Comparison of ENCODE assay signal across 15 cellular contexts in the genomic region with DNA sequence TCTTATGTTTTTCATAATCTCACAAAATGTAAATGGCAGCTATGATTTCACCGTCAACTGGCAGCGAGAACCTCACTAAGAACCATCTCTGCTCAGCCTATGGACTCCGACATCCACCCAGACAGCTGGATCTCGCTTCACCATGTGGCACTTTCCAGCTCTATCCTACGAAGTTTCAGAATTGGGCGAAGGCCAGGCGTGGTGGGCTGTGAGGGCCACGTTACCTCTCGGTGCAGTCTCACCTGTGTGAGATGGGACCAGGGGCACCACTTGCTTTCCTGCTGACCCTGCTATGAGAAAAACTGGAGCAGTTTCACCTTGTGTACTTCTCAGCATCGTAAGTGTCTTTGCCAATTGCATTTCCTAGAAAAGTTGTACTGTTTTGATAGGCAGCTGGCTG. TPM values are rescaled to one million over a fixed set of nuclear protein-coding genes. Genes with fewer than 3 reads are reported as not detected.
DNase-seq lines count a peak whose midpoint lies in the region; ATAC-seq and TF ChIP-seq lines count a peak whose summit lies in the region.
"Had no signal": no experiment of that assay in that cellular context is flagged by ENCODE, and none has a peak within 500 bp of the region (broad histone marks: within the 10 kb centered on the region; RNA-seq: fewer than 3 reads in every experiment).

No MANE protein-coding gene starts in this region.

- H3K36me3 Mint-ChIP-seq in naive thymus-derived CD8-positive, alpha-beta T cell, result no peaks in the 10 kb centered on the region
- peaks cover 2% of the 10 kb centered on the region for H3K36me3 Mint-ChIP-seq in progenitor cell of endocrine pancreas (ENCODE audit: insufficient read depth)

- H3K4me3 Mint-ChIP-seq in naive thymus-derived CD8-positive, alpha-beta T cell, result no peak overlapping the region
- H3K4me3 Mint-ChIP-seq in progenitor cell of endocrine pancreas (ENCODE audit: low read depth), result no peak overlapping the region
- H3K4me3 Mint-ChIP-seq: B cell; CD4-positive, alpha-beta T cell; GM23338 had no signal

- H3K9me3 Mint-ChIP-seq in naive thymus-derived CD8-positive, alpha-beta T cell, result no peaks in the 10 kb centered on the region
- no peaks in the 10 kb centered on the region for H3K9me3 Mint-ChIP-seq in progenitor cell of endocrine pancreas (ENCODE audit: low read depth)
- H3K9me3 Mint-ChIP-seq: CD4-positive, alpha-beta T cell; GM23338 had no signal

- H3K36me3 ChIP-seq in tibial artery, result peaks cover 0 to 28% (median 0%) of the 10 kb centered on the region in 3 donors

- POLR2A ChIA-PET in naive thymus-derived CD8-positive, alpha-beta T cell (lab: Charles Lee), result no interaction called here

- H3K27ac ChIP-seq in coronary artery (no peak overlapping the region), tibial artery (no peak overlapping the region)

- ATAC-seq in left lobe of liver, result no peak
- no peak for ATAC-seq in naive thymus-derived CD8-positive, alpha-beta T cell
- no peak for ATAC-seq in GM19455 (IDR thresholded peaks at IDR 0.05; ENCODE audit: unreplicated experiment)
- ATAC-seq: GM23338 had no signal

- H3K4me1 ChIP-seq in tibial artery, result no peaks in the 10 kb centered on the region

- DNase-seq in coronary artery (ENCODE audit: low spot score), result peak; percentile 63
- peak; percentile 41 for DNase-seq in left lobe of liver (ENCODE audit: low spot score)
- peak; percentile 3 for DNase-seq in posterior vena cava (ENCODE audit: low spot score)
- DNase-seq in tibial artery, result peak; percentile 3 to 5
- no peak for DNase-seq in naive thymus-derived CD8-positive, alpha-beta T cell
- DNase-seq in progenitor cell of endocrine pancreas (ENCODE audit: low spot score, unreplicated experiment), result no peak
- DNase-seq: C1 segment of cervical spinal cord; Calu3; CD4-positive, alpha-beta T cell; DMS79; EL; H7 had no signal

- H3K27ac Mint-ChIP-seq in naive thymus-derived CD8-positive, alpha-beta T cell, result no peak overlapping the region
- H3K27ac Mint-ChIP-seq in progenitor cell of endocrine pancreas, result no peak overlapping the region
- H3K27ac Mint-ChIP-seq: B cell; CD4-positive, alpha-beta T cell; GM23338 had no signal

- no peak overlapping the region for H3K4me3 ChIP-seq in coronary artery
- no peak overlapping the region for H3K4me3 ChIP-seq in tibial artery
- H3K4me3 ChIP-seq: GM23338 had no signal

- H3K27me3 ChIP-seq in tibial artery, result no peaks in the 10 kb centered on the region

- H3K4me1 Mint-ChIP-seq in naive thymus-derived CD8-positive, alpha-beta T cell, result no peaks in the 10 kb centered on the region
- H3K4me1 Mint-ChIP-seq in progenitor cell of endocrine pancreas (ENCODE audit: low read depth), result no peaks in the 10 kb centered on the region
- H3K4me1 Mint-ChIP-seq: B cell, GM23338 had no signal

- H3K27me3 Mint-ChIP-seq in naive thymus-derived CD8-positive, alpha-beta T cell, result peaks cover 0 to 10% (median 2%) of the 10 kb centered on the region in 5 donors
- no peaks in the 10 kb centered on the region for H3K27me3 Mint-ChIP-seq in progenitor cell of endocrine pancreas
- H3K27me3 Mint-ChIP-seq: B cell had no signal

- intact Hi-C loops in posterior vena cava (cut with DNase I) (loop anchor here in 1 of 2 donors (5.0 kb wide), 1 partner anchor 1858 kb away; no protein-coding TSS in a partner anchor), tibial artery (cut with DNase I; ENCODE audit: low total_unique reads) (no loop called here)

- no peaks in the 10 kb centered on the region for H3K9me3 ChIP-seq in tibial artery

- TF ChIP-seq CTCF in coronary artery (IDR thresholded peaks at IDR 0.05), result no peak
- TF ChIP-seq CTCF in tibial artery (IDR thresholded peaks at IDR 0.05), result no peak
- no peak for TF ChIP-seq CTCF in progenitor cell of endocrine pancreas (IDR thresholded peaks at IDR 0.05; ENCODE audit: unreplicated experiment)

RNA-seq across cellular contexts. Expression of a gene that starts 32.3 kb away (rescaled TPM):
- total RNA-seq in left lobe of liver (44.7 TPM), posterior vena cava (1 to 10 TPM; 2.0 to 3.7 TPM), progenitor cell of endocrine pancreas (17.7 and 17.9 TPM in 2 replicates)
- total RNA-seq in naive thymus-derived CD8-positive, alpha-beta T cell, result under 1 TPM in 1 of 2 experiments, not detected in 1; 0.25 TPM
- polyA plus RNA-seq in naive thymus-derived CD8-positive, alpha-beta T cell, result under 1 TPM in 2 of 3 donors, not detected in 1; 0.04 to 0.25 TPM

RNA-seq across cellular contexts. Expression of a gene that starts 32.5 kb away (rescaled TPM):
- total RNA-seq in left lobe of liver (23.2 TPM), posterior vena cava (under 1 TPM; 0.33 to 0.46 TPM), progenitor cell of endocrine pancreas (10.9 and 11.1 TPM in 2 replicates)
- total RNA-seq in naive thymus-derived CD8-positive, alpha-beta T cell, result not detected
- polyA plus RNA-seq in naive thymus-derived CD8-positive, alpha-beta T cell, result under 1 TPM; 0.30 to 0.50 (median 0.49) TPM

Comparison
In these comparisons a context has a peak if more than half of its experiments do, and no peak if none do; other contexts are left out.
1. DNase-seq: peak in coronary artery (single experiment), left lobe of liver (single experiment), posterior vena cava (single experiment) and tibial artery (2 of 2); none in naive thymus-derived CD8-positive, alpha-beta T cell (0 of 10) and progenitor cell of endocrine pancreas (single experiment).